Comparison of ENCODE assay signal across 8 cellular contexts in the genomic region with DNA sequence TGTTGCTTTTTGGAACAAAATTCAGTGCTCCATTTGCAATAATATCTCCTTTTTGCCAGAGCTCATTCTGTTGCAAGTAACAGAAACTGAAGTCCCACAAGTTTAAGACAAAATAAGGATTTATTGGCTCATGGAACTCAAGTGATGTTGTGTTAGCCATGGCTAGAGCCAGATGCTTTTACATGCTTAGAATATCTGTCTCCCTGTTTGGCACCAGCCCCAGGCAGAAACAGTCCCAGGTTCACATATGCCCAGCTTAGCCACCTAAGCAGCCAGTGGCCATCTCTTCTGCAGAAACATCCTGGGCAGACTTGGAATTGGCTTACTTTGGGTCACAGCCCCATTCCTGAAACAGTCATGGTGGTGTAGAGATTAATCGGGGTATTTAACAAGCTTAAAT.
"Had no signal": no experiment of that assay in that cellular context is flagged by ENCODE, and none has a peak within 500 bp of the region (broad histone marks: within the 10 kb centered on the region; RNA-seq: fewer than 3 reads in every experiment).

No MANE protein-coding gene starts in this region.

- ATAC-seq: HCT116, HepG2 had no signal

- H3K27ac ChIP-seq: GM23248, HL-60 had no signal

- DNase-seq: GM23248, GOT3, H7, HFFc6, KBM-7 had no signal
